ENCODE assay signal across 9 cellular contexts in the genomic region with DNA sequence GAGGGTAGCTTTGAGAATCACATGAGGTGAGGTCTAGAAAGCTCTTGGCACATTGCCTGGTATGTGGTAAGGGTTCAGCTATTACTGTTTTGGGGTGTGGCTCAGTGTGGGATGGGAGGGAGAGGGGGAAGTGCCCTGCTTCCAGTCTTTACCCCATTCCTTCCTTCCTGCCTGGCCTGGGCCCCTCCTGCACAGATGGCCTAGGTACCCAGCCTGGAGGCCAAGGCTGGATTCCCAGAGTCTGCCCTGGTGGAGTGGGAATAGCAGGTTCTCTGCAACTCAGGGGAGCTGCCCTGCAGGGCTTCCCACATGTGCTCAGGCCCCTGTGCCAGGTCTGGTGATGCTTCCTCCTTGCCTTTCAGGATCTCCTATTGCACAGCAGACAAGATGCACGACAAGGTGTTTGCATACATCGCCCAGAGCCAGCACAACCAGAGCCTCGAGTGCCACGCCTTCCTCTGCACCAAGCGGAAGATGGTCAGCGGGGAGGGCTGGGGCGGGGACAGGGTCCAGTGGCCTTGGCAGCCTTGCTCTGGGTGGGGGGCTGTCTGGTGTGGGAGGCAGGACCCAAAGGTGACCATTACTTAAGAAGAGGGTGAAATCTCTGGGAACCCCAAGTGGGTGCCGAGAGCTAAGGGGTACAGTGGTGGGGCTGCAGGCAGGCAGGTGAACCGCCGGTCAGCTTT. TPM values are rescaled to one million over a fixed set of nuclear protein-coding genes. Genes with fewer than 3 reads are reported as not detected.
DNase-seq lines count a peak whose midpoint lies in the region; ATAC-seq and TF ChIP-seq lines count a peak whose summit lies in the region.
"Had no signal": no experiment of that assay in that cellular context is flagged by ENCODE, and none has a peak within 500 bp of the region (broad histone marks: within the 10 kb centered on the region; RNA-seq: fewer than 3 reads in every experiment).

No MANE protein-coding gene starts in this region.

- H3K36me3 Mint-ChIP-seq in Calu3 (ENCODE audit: insufficient read depth, unreplicated experiment), result no peaks in the 10 kb centered on the region
- H3K36me3 Mint-ChIP-seq in activated naive CD4-positive, alpha-beta T cell treated with anti-CD3 and anti-CD28 coated beads, Interleukin-2, amount 50 U/mL, for 24 hours, result peaks cover 3% of the 10 kb centered on the region

- TF ChIP-seq EP300 in Ishikawa (IDR thresholded peaks at IDR 0.05; ENCODE audit: borderline replicate concordance), result no peak

- no peaks in the 10 kb centered on the region for H3K27me3 ChIP-seq in lower lobe of right lung (ENCODE audit: low read depth)

- intact Hi-C loops in Calu3 (cut with micrococcal nuclease; ENCODE audit: unreplicated experiment) (no loop called here), lower lobe of right lung (cut with DNase I) (no loop called here)

- H3K36me3 ChIP-seq in lower lobe of right lung, result peaks cover 19% of the 10 kb centered on the region

- no peak overlapping the region for H3K4me3 Mint-ChIP-seq in Calu3 (ENCODE audit: low read depth, unreplicated experiment)
- peak overlapping the region; percentile 19 for H3K4me3 Mint-ChIP-seq in activated naive CD4-positive, alpha-beta T cell treated with anti-CD3 and anti-CD28 coated beads, Interleukin-2, amount 50 U/mL, for 24 hours
- H3K4me3 Mint-ChIP-seq: memory B cell had no signal

- H3K9me3 ChIP-seq in lower lobe of right lung, result no peaks in the 10 kb centered on the region

- TF ChIP-seq RAD21 in Ishikawa (IDR thresholded peaks at IDR 0.05; ENCODE audit: low read depth), result no peak

- BruUV-seq in Calu3 (replicated peaks; lab: Mats Ljungman, UMichigan), result no TSS peak

- H3K27me3 Mint-ChIP-seq in Calu3 (ENCODE audit: unreplicated experiment), result no peaks in the 10 kb centered on the region
- H3K27me3 Mint-ChIP-seq in activated naive CD4-positive, alpha-beta T cell treated with anti-CD3 and anti-CD28 coated beads, Interleukin-2, amount 50 U/mL, for 24 hours, result no peaks in the 10 kb centered on the region
- H3K27me3 Mint-ChIP-seq: memory B cell had no signal

- H3K9me3 Mint-ChIP-seq in Calu3 (ENCODE audit: low read depth, unreplicated experiment), result no peaks in the 10 kb centered on the region
- no peaks in the 10 kb centered on the region for H3K9me3 Mint-ChIP-seq in activated naive CD4-positive, alpha-beta T cell treated with anti-CD3 and anti-CD28 coated beads, Interleukin-2, amount 50 U/mL, for 24 hours
- H3K9me3 Mint-ChIP-seq: memory B cell had no signal

- H3K27ac ChIP-seq in lower lobe of right lung (peak overlapping the region; percentile 31), coronary artery (peak overlapping the region in 1 of 2 donors; percentile 56)

- H3K27ac Mint-ChIP-seq in Calu3 (ENCODE audit: unreplicated experiment), result no peak overlapping the region
- H3K27ac Mint-ChIP-seq in activated naive CD4-positive, alpha-beta T cell treated with anti-CD3 and anti-CD28 coated beads, Interleukin-2, amount 50 U/mL, for 24 hours, result peak overlapping the region; percentile 35

- H3K4me3 ChIP-seq in lower lobe of right lung (no peak overlapping the region), coronary artery (no peak overlapping the region)

- no peak for TF ChIP-seq CTCF in Calu3 (IDR thresholded peaks at IDR 0.05; ENCODE audit: unreplicated experiment)
- TF ChIP-seq CTCF in lower lobe of right lung (IDR thresholded peaks at IDR 0.05), result no peak
- no peak for TF ChIP-seq CTCF in coronary artery (IDR thresholded peaks at IDR 0.05)

- CTCF ChIA-PET in Calu3 (lab: Charles Lee), result no interaction called here

- H3K4me1 Mint-ChIP-seq in Calu3 (ENCODE audit: low read depth, unreplicated experiment), result no peaks in the 10 kb centered on the region
- H3K4me1 Mint-ChIP-seq in activated naive CD4-positive, alpha-beta T cell treated with anti-CD3 and anti-CD28 coated beads, Interleukin-2, amount 50 U/mL, for 24 hours, result peaks cover 100% of the 10 kb centered on the region

- peaks cover 80% of the 10 kb centered on the region for H3K4me1 ChIP-seq in lower lobe of right lung

- DNase-seq in Calu3 (peak; percentile 52), lower lobe of right lung (no peak), coronary artery (ENCODE audit: low spot score) (no peak)
- no peak for DNase-seq in activated effector memory CD4-positive, alpha-beta T cell treated with anti-CD3 and anti-CD28 coated beads, Interleukin-2, amount 50 U/mL, for 16 hours

- ATAC-seq in lower lobe of right lung (peak; percentile 60 to 66), HG02885 (IDR thresholded peaks at IDR 0.05; ENCODE audit: poor library complexity, unreplicated experiment) (no peak), GM21515 (IDR thresholded peaks at IDR 0.05; ENCODE audit: unreplicated experiment) (no peak)

TF ChIP-seq in Ishikawa, 13 proteins besides CTCF, POLR2A, EP300 and RAD21:
- TF ChIP-seq, protein P1, sequence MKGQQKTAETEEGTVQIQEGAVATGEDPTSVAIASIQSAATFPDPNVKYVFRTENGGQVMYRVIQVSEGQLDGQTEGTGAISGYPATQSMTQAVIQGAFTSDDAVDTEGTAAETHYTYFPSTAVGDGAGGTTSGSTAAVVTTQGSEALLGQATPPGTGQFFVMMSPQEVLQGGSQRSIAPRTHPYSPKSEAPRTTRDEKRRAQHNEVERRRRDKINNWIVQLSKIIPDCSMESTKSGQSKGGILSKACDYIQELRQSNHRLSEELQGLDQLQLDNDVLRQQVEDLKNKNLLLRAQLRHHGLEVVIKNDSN (IDR thresholded peaks at IDR 0.05), result no peak
- TF ChIP-seq TEAD4 (IDR thresholded peaks at IDR 0.05), result peak; percentile 22; the same call in 1 of the 2 replicates
- TF ChIP-seq CREB1 (IDR thresholded peaks at IDR 0.05; ENCODE audit: low read depth), result no peak
- no peak for TF ChIP-seq CEBPB (IDR thresholded peaks at IDR 0.05)
- TF ChIP-seq YY1 (IDR thresholded peaks at IDR 0.05; ENCODE audit: low read depth), result no peak
- TF ChIP-seq EGR1 (IDR thresholded peaks at IDR 0.05), result no peak
- TF ChIP-seq, protein P2, sequence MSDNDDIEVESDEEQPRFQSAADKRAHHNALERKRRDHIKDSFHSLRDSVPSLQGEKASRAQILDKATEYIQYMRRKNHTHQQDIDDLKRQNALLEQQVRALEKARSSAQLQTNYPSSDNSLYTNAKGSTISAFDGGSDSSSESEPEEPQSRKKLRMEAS (IDR thresholded peaks at IDR 0.05), result no peak
- peak; percentile 44; the same call in 1 of the 2 replicates for TF ChIP-seq NFIC (IDR thresholded peaks at IDR 0.05)

RNA-seq across cellular contexts. Expression of gene LDLRAP1, which starts 13.5 kb away (rescaled TPM):
- total RNA-seq in Calu3 (2022) (8.3 and 12.2 TPM in 2 replicates), lower lobe of right lung (30.3 TPM)

RNA-seq across cellular contexts. Expression of gene MAN1C1, which starts 59.7 kb away (rescaled TPM):
- 0.14 and 0.37 TPM in 2 replicates for total RNA-seq in Calu3 (2022)
- 20.4 TPM for total RNA-seq in lower lobe of right lung

Comparison
In these comparisons a context has a peak if more than half of its experiments do, and no peak if none do; other contexts are left out.
1. ATAC-seq: peak in lower lobe of right lung (2 of 2); none in HG02885 (single experiment) and GM21515 (single experiment).
2. RNA of gene MAN1C1, which starts 59.7 kb away (total RNA-seq): 20.4 TPM in lower lobe of right lung (single experiment); 0.14 to 0.37 TPM in Calu3; every median in the first group is over 10 times any median in the second.